18 cellular contexts compared by ENCODE assay signal in genomic region chr7:139075871-139076686, GRCh38. TPM values are rescaled to one million over a fixed set of nuclear protein-coding genes. Genes with fewer than 3 reads are reported as not detected.
DNase-seq lines count a peak whose midpoint lies in the region; ATAC-seq and TF ChIP-seq lines count a peak whose summit lies in the region.
"Had no signal": no experiment of that assay in that cellular context is flagged by ENCODE, and none has a peak within 500 bp of the region (broad histone marks: within the 10 kb centered on the region; RNA-seq: fewer than 3 reads in every experiment).

No MANE protein-coding gene starts in this region.

- no peak overlapping the region for H3K9ac ChIP-seq in liver (ENCODE audit: low read depth in 1 of 2, low read length in 2 of 2)
- H3K9ac ChIP-seq: SK-N-SH had no signal

- H3K27me3 Mint-ChIP-seq in CD4-positive, alpha-beta memory T cell: no peaks in the 10 kb centered on the region
- no peaks in the 10 kb centered on the region for H3K27me3 Mint-ChIP-seq in activated T-helper 1 cell treated with anti-CD3 and anti-CD28 coated beads, Interleukin-12 subunit alpha, Interleukin-12 subunit beta, Interleukin-2, Interleukin-4 antibody, amounts not matched to agents 30 ng/mL and 10 ng/mL and 1 ng/mL, durations not matched to agents 14 hours and 24 hours and 36 hours (ENCODE audit: insufficient read depth)
- H3K27me3 Mint-ChIP-seq in HFFc6 (ENCODE audit: insufficient read depth): no peaks in the 10 kb centered on the region
- H3K27me3 Mint-ChIP-seq: activated B cell treated with CpG ODN at 0.5 μM for 24 hours had no signal

- H3K36me3 ChIP-seq in ACC112 (ENCODE audit: insufficient read depth, low read length): peaks cover 67% of the 10 kb centered on the region
- H3K36me3 ChIP-seq in CD4-positive, alpha-beta memory T cell (ENCODE audit: insufficient read depth, low read length): peaks cover 90% of the 10 kb centered on the region
- H3K36me3 ChIP-seq in liver (ENCODE audit: control insufficient read depth in 4 of 4, insufficient read depth in 3 of 4, low read depth in 1 of 4, low read length in 3 of 4): peaks cover 8 to 36% (median 29%) of the 10 kb centered on the region in 4 donors

- H3K4me3 ChIP-seq in ACC112 (ENCODE audit: low read depth, low read length) (no peak overlapping the region), liver (ENCODE audit: low read depth in 1 of 3, low read length in 3 of 3) (no peak overlapping the region)
- no peak overlapping the region for H3K4me3 ChIP-seq in CD4-positive, alpha-beta memory T cell (ENCODE audit: low read length in 2 of 2)
- H3K4me3 ChIP-seq: HAP-1, pancreas, suprapubic skin had no signal

- peaks cover 0 to 2% (median 0%) of the 10 kb centered on the region in 8 donors for H3K9me3 Mint-ChIP-seq in CD4-positive, alpha-beta memory T cell
- H3K9me3 Mint-ChIP-seq in activated T-helper 1 cell treated with anti-CD3 and anti-CD28 coated beads, Interleukin-12 subunit alpha, Interleukin-12 subunit beta, Interleukin-2, Interleukin-4 antibody, amounts not matched to agents 30 ng/mL and 10 ng/mL and 1 ng/mL, durations not matched to agents 14 hours and 24 hours and 36 hours: no peaks in the 10 kb centered on the region
- no peaks in the 10 kb centered on the region for H3K9me3 Mint-ChIP-seq in HFFc6
- H3K9me3 Mint-ChIP-seq: activated B cell treated with CpG ODN at 0.5 μM for 24 hours had no signal

- H3K27ac ChIP-seq in ACC112 (ENCODE audit: low read depth, low read length): peak overlapping the region; percentile 10; the same call in 1 of the 2 replicates
- peak overlapping the region; percentile 27 for H3K27ac ChIP-seq in CD4-positive, alpha-beta memory T cell (ENCODE audit: low read depth, low read length)
- peak overlapping the region; percentile 52 to 77 for H3K27ac ChIP-seq in liver (ENCODE audit: low read depth in 1 of 2, low read length in 2 of 2)
- H3K27ac ChIP-seq: pancreas, suprapubic skin had no signal

- TF ChIP-seq RAD21 in liver (IDR thresholded peaks at IDR 0.05): no peak

- TF ChIP-seq CTCF in liver (IDR thresholded peaks at IDR 0.05; ENCODE audit: low read depth, low read length, missing input control) (no peak), HFFc6 (IDR thresholded peaks at IDR 0.05) (no peak)

- intact Hi-C loops in CD4-positive, alpha-beta memory T cell (cut with micrococcal nuclease): loop anchor here (1.0 to 2.0 kb wide), 8 partner anchors 15 to 190 kb away; partner anchors contain the start of gene ZC3HAV1
- intact Hi-C loops in activated T-helper 1 cell treated with anti-CD3 and anti-CD28 coated beads, Interleukin-12 subunit alpha, Interleukin-12 subunit beta, Interleukin-2, Interleukin-4 antibody, amounts not matched to agents 30 ng/mL and 10 ng/mL and 1 ng/mL, durations not matched to agents 14 hours and 24 hours and 36 hours (cut with micrococcal nuclease): loop anchor here (1.0 to 2.0 kb wide), 7 partner anchors 9 to 190 kb away; partner anchors contain the start of gene ZC3HAV1

- CTCF ChIA-PET in CD4-positive, alpha-beta memory T cell (lab: Charles Lee; ENCODE audit: partially characterized antibody): interaction anchor here (1.0 to 9.6 kb wide), 21 partner anchors 9 to 337 kb away, joined by 3 to 140 read pairs (median 15); a partner anchor contains a TSS

- H3K36me3 Mint-ChIP-seq in CD4-positive, alpha-beta memory T cell: peaks cover 76 to 88% of the 10 kb centered on the region in 2 donors
- H3K36me3 Mint-ChIP-seq in activated T-helper 1 cell treated with anti-CD3 and anti-CD28 coated beads, Interleukin-12 subunit alpha, Interleukin-12 subunit beta, Interleukin-2, Interleukin-4 antibody, amounts not matched to agents 30 ng/mL and 10 ng/mL and 1 ng/mL, durations not matched to agents 14 hours and 24 hours and 36 hours (ENCODE audit: low read depth): peaks cover 66% of the 10 kb centered on the region
- H3K36me3 Mint-ChIP-seq in HFFc6 (ENCODE audit: low read depth): peaks cover 39% of the 10 kb centered on the region

- 42% methylated on average over 11 of the region's 11 CpGs for WGBS in liver

- H3K4me1 ChIP-seq in ACC112 (ENCODE audit: control insufficient read depth, insufficient read depth, low read length, unreplicated experiment) (peaks cover 8% of the 10 kb centered on the region), liver (ENCODE audit: control insufficient read depth in 4 of 4, insufficient read depth in 4 of 4, low read length in 3 of 4) (peaks cover 2 to 26% (median 22%) of the 10 kb centered on the region in 4 donors)
- peaks cover 70% of the 10 kb centered on the region for H3K4me1 ChIP-seq in CD4-positive, alpha-beta memory T cell (ENCODE audit: insufficient read depth, low read length)
- H3K4me1 ChIP-seq: HAP-1, pancreas had no signal

- no peak for ATAC-seq in GM21526 (IDR thresholded peaks at IDR 0.05; ENCODE audit: low FRiP score, unreplicated experiment)

- POLR2A ChIA-PET in CD4-positive, alpha-beta memory T cell (lab: Charles Lee; ENCODE audit: partially characterized antibody): interaction anchor here (0.8 to 14.0 kb wide), 9 partner anchors 10 to 284 kb away, joined by 3 to 244 read pairs (median 11); partner anchors contain the start of genes LUC7L2 and ZC3HAV1

- H2AFZ ChIP-seq in ACC112 (ENCODE audit: low read length, unreplicated experiment): no peak overlapping the region

- no peaks in the 10 kb centered on the region for H3K9me3 ChIP-seq in CD4-positive, alpha-beta memory T cell (ENCODE audit: control insufficient read depth in 1 of 2, low read length in 2 of 2)
- H3K9me3 ChIP-seq in liver (ENCODE audit: control insufficient read depth in 4 of 4, low read length in 3 of 4): no peaks in the 10 kb centered on the region
- H3K9me3 ChIP-seq: HAP-1, pancreas, SK-N-SH, suprapubic skin had no signal

- DNase-seq in CD4-positive, alpha-beta memory T cell: no peak
- no peak for DNase-seq in activated T-helper 1 cell treated with anti-CD3 and anti-CD28 coated beads, Interleukin-12 subunit alpha, Interleukin-12 subunit beta, Interleukin-2, Interleukin-4 antibody, amounts not matched to agents 30 ng/mL and 10 ng/mL and 1 ng/mL, durations not matched to agents 14 hours and 24 hours and 36 hours (ENCODE audit: low spot score)
- DNase-seq in NCI-H146 treated with DMSO at 0.1 percent for 48 hours (lab: John Stamatoyannopoulos, UW; ENCODE audit: unreplicated experiment) (no peak), HFFc6 (no peak), hepatic stellate cell (ENCODE audit: low spot score) (no peak)
- DNase-seq: activated B cell treated with CpG ODN at 0.5 μM for 24 hours; effector CD8-positive, alpha-beta T cell; IMR-90; mesenchymal stem cell; NCI-H1092 treated with DMSO at 0.1 percent for 48 hours; NCI-H226; pancreas; SK-N-SH had no signal

- peak overlapping the region in 1 of 8 donors; percentile 7 for H3K4me3 Mint-ChIP-seq in CD4-positive, alpha-beta memory T cell
- no peak overlapping the region for H3K4me3 Mint-ChIP-seq in activated T-helper 1 cell treated with anti-CD3 and anti-CD28 coated beads, Interleukin-12 subunit alpha, Interleukin-12 subunit beta, Interleukin-2, Interleukin-4 antibody, amounts not matched to agents 30 ng/mL and 10 ng/mL and 1 ng/mL, durations not matched to agents 14 hours and 24 hours and 36 hours
- no peak overlapping the region for H3K4me3 Mint-ChIP-seq in HFFc6
- H3K4me3 Mint-ChIP-seq: activated B cell treated with CpG ODN at 0.5 μM for 24 hours had no signal

- H3K27me3 ChIP-seq in ACC112 (ENCODE audit: insufficient read depth, low read length): no peaks in the 10 kb centered on the region
- H3K27me3 ChIP-seq in CD4-positive, alpha-beta memory T cell (ENCODE audit: insufficient read depth, low read length): no peaks in the 10 kb centered on the region
- no peaks in the 10 kb centered on the region for H3K27me3 ChIP-seq in liver (ENCODE audit: control insufficient read depth in 4 of 4, insufficient read depth in 4 of 4, low read length in 3 of 4)
- H3K27me3 ChIP-seq: pancreas, suprapubic skin had no signal

- peaks cover 39% of the 10 kb centered on the region for H3K79me2 ChIP-seq in ACC112 (ENCODE audit: control insufficient read depth, insufficient read depth, low read length, unreplicated experiment)

- H3K4me1 Mint-ChIP-seq in CD4-positive, alpha-beta memory T cell: peaks cover 45 to 89% (median 68%) of the 10 kb centered on the region in 4 donors
- H3K4me1 Mint-ChIP-seq in activated T-helper 1 cell treated with anti-CD3 and anti-CD28 coated beads, Interleukin-12 subunit alpha, Interleukin-12 subunit beta, Interleukin-2, Interleukin-4 antibody, amounts not matched to agents 30 ng/mL and 10 ng/mL and 1 ng/mL, durations not matched to agents 14 hours and 24 hours and 36 hours (ENCODE audit: low read depth): peaks cover 70% of the 10 kb centered on the region
- H3K4me1 Mint-ChIP-seq in HFFc6 (ENCODE audit: low read depth): peaks cover 21% of the 10 kb centered on the region

- H3K27ac Mint-ChIP-seq in CD4-positive, alpha-beta memory T cell: peak overlapping the region; percentile 61 to 88 (median 79)
- peak overlapping the region; percentile 58 for H3K27ac Mint-ChIP-seq in activated T-helper 1 cell treated with anti-CD3 and anti-CD28 coated beads, Interleukin-12 subunit alpha, Interleukin-12 subunit beta, Interleukin-2, Interleukin-4 antibody, amounts not matched to agents 30 ng/mL and 10 ng/mL and 1 ng/mL, durations not matched to agents 14 hours and 24 hours and 36 hours
- no peak overlapping the region for H3K27ac Mint-ChIP-seq in HFFc6

TF ChIP-seq in liver, 16 proteins besides CTCF, POLR2A, EP300 and RAD21 (continues in another document):
- TF ChIP-seq SP1 (IDR thresholded peaks at IDR 0.05) (peak; percentile 82), RXRA (IDR thresholded peaks at IDR 0.05) (peak; percentile 30 to 43)

RNA-seq across cellular contexts. Expression of gene ZC3HAV1, which starts 33.4 kb away (rescaled TPM):
- total RNA-seq in CD4-positive, alpha-beta memory T cell: 100 to 1,000 TPM; 154 to 159 TPM
- polyA plus RNA-seq in CD4-positive, alpha-beta memory T cell: 100 to 1,000 TPM; 150 to 169 TPM
- total RNA-seq in activated T-helper 1 cell treated with anti-CD3 and anti-CD28 coated beads, Interleukin-12 subunit alpha, Interleukin-12 subunit beta, Interleukin-2, Interleukin-4 antibody, amounts not matched to agents 30 ng/mL and 10 ng/mL and 1 ng/mL, durations not matched to agents 14 hours and 24 hours and 36 hours: 89.7 and 90.0 TPM in 2 replicates
- 10 to 100 TPM; 22.3 to 40.5 TPM for total RNA-seq in liver
- polyA plus RNA-seq in liver: 10 to 100 TPM in 1 of 2 donors, 1 to 10 TPM in 1; 6.6 to 10.8 TPM
- total RNA-seq in HFFc6 (2021; fragmentation: NEBNext Ultra II Directional; extraction: Animal tissue kit (Norgen Biotek cat#: 25700)): 10 to 100 TPM; 29.4 to 36.1 (median 33.1) TPM

RNA-seq across cellular contexts. Expression of gene ZC3HAV1L, which starts 40.2 kb away (rescaled TPM):
- total RNA-seq in CD4-positive, alpha-beta memory T cell: 1 to 10 TPM; 3.8 to 4.6 TPM
- polyA plus RNA-seq in CD4-positive, alpha-beta memory T cell: under 1 TPM in 1 of 2 donors, not detected in 1; 0.37 TPM
- total RNA-seq in activated T-helper 1 cell treated with anti-CD3 and anti-CD28 coated beads, Interleukin-12 subunit alpha, Interleukin-12 subunit beta, Interleukin-2, Interleukin-4 antibody, amounts not matched to agents 30 ng/mL and 10 ng/mL and 1 ng/mL, durations not matched to agents 14 hours and 24 hours and 36 hours: 29.6 and 31.5 TPM in 2 replicates
- total RNA-seq in liver: 10 to 100 TPM in 1 of 2 donors, 1 to 10 TPM in 1; 3.1 to 16.2 TPM
- under 1 TPM; 0.19 to 0.63 TPM for polyA plus RNA-seq in liver
- 10 to 100 TPM in 4 of 6 experiments, 1 to 10 TPM in 2; 9.2 to 12.1 (median 10.3) TPM for total RNA-seq in HFFc6 (2021; fragmentation: NEBNext Ultra II Directional; extraction: Animal tissue kit (Norgen Biotek cat#: 25700))

Comparison
In these comparisons a context has a peak if more than half of its experiments do, and no peak if none do; other contexts are left out.
1. H3K27ac ChIP-seq: peak in every context shown above with its lines; median percentile 64 in liver; 27 in CD4-positive, alpha-beta memory T cell; 10 in ACC112.